In the genomic region with DNA sequence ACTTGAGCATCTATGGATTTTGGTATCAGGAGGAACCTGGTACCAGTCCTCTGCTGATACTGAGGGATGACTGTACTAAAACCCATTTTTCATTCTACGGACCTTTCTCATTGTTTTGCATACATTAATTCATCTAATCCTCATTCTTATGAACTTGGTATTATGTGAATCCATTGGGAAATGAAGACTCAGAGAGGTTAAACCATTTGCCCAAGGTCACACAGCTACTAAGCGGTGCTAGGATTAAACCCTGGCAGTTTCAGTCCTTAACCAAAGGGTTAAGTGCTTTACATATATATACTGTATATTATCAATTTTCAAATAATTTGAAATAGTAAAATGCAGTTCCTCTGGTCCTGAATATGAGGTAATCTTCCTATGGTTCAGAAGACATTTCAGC, we compare ENCODE assay signal across 27 cellular contexts.
"Had no signal": no experiment of that assay in that cellular context is flagged by ENCODE, and none has a peak within 500 bp of the region (broad histone marks: within the 10 kb centered on the region; RNA-seq: fewer than 3 reads in every experiment).

No MANE protein-coding gene starts in this region.

- H3K27me3 Mint-ChIP-seq: dendritic cell treated with granulocyte-macrophage colony-stimulating factor and Interleukin-4, amounts not matched to agents 40 ng/mL and 50 ng/mL, for 4 days; effector memory CD8-positive, alpha-beta T cell; memory B cell had no signal

- DNase-seq: colonic mucosa; cortex of kidney; effector CD8-positive, alpha-beta T cell; effector memory CD8-positive, alpha-beta T cell; endodermal cell; erythroblast; esophagus squamous epithelium; foreskin fibroblast; foreskin melanocyte; gastrocnemius medialis; glutamatergic neuron; head of caudate nucleus; heart right ventricle; hippocampal formation; left colon; left ventricle myocardium superior; lower lobe of right lung; mesendoderm; midbrain had no signal

- H3K27me3 ChIP-seq: colonic mucosa, esophagus squamous epithelium, gastrocnemius medialis, heart right ventricle had no signal

- H3K9me3 Mint-ChIP-seq: dendritic cell treated with granulocyte-macrophage colony-stimulating factor and Interleukin-4, amounts not matched to agents 40 ng/mL and 50 ng/mL, for 4 days; effector memory CD8-positive, alpha-beta T cell; endodermal cell; memory B cell had no signal

- H3K9me3 ChIP-seq: colonic mucosa, esophagus squamous epithelium, gastrocnemius medialis, heart right ventricle, lower lobe of right lung had no signal

- H3K36me3 ChIP-seq: colonic mucosa had no signal

- H3K27ac ChIP-seq: colonic mucosa, epithelial cell of prostate, esophagus squamous epithelium, gastrocnemius medialis, heart right ventricle, lower lobe of right lung had no signal

- H3K27ac Mint-ChIP-seq: dendritic cell treated with granulocyte-macrophage colony-stimulating factor and Interleukin-4, amounts not matched to agents 40 ng/mL and 50 ng/mL, for 4 days; effector memory CD8-positive, alpha-beta T cell; endodermal cell had no signal

- H3K4me3 ChIP-seq: colonic mucosa, esophagus squamous epithelium, gastrocnemius medialis, heart right ventricle, lower lobe of right lung had no signal

- H3K4me3 Mint-ChIP-seq: dendritic cell treated with granulocyte-macrophage colony-stimulating factor and Interleukin-4, amounts not matched to agents 40 ng/mL and 50 ng/mL, for 4 days; effector memory CD8-positive, alpha-beta T cell; endodermal cell; memory B cell had no signal

- FAIRE-seq: endometrium, islet of Langerhans, keratinocyte had no signal

- ATAC-seq: effector memory CD8-positive, alpha-beta T cell; esophagus mucosa; gastrocnemius medialis; heart right ventricle; left colon; left lobe of liver; left ventricle myocardium superior; lower lobe of right lung had no signal
